14 cellular contexts compared by ENCODE assay signal in genomic region chr2:196966078-196966477, GRCh38. TPM values are rescaled to one million over a fixed set of nuclear protein-coding genes. Genes with fewer than 3 reads are reported as not detected.
DNase-seq lines count a peak whose midpoint lies in the region; ATAC-seq and TF ChIP-seq lines count a peak whose summit lies in the region.
"Had no signal": no experiment of that assay in that cellular context is flagged by ENCODE, and none has a peak within 500 bp of the region (broad histone marks: within the 10 kb centered on the region; RNA-seq: fewer than 3 reads in every experiment).

No MANE protein-coding gene starts in this region.

- H2BK12ac ChIP-seq in H9 (ENCODE audit: insufficient read length, low read depth, low read length) = no peak overlapping the region

- no peak overlapping the region for H3K14ac ChIP-seq in H9 (ENCODE audit: insufficient read depth, low read length)

- H2BK5ac ChIP-seq in H9 (ENCODE audit: insufficient read length, low read length) = no peak overlapping the region

- H3K79me2 ChIP-seq in H9 (ENCODE audit: insufficient read depth, low read length) = no peaks in the 10 kb centered on the region

- H4K91ac ChIP-seq in H9 (ENCODE audit: insufficient read length, low read depth, low read length) = no peak overlapping the region

- H3K79me1 ChIP-seq in H9 (ENCODE audit: insufficient read depth, low read depth, low read length, poor library complexity, severe bottlenecking) = no peaks in the 10 kb centered on the region

- H3K4me3 Mint-ChIP-seq in H9 = no peak overlapping the region
- peak overlapping the region in 2 of 5 experiments; percentile 19 to 37 for H3K4me3 Mint-ChIP-seq in brain
- H3K4me3 Mint-ChIP-seq in progenitor cell of endocrine pancreas (ENCODE audit: low read depth) = peak overlapping the region; percentile 40
- no peak overlapping the region for H3K4me3 Mint-ChIP-seq in natural killer cell treated with Interleukin-12 subunit alpha and Interleukin-12 subunit beta and Interleukin-15 and Interleukin-18, amount 100 ng/mL, for 72 hours

- H3K36me3 Mint-ChIP-seq in H9 (ENCODE audit: insufficient read depth in 1 of 3, low read depth in 3 of 3) (peaks cover 5 to 18% (median 11%) of the 10 kb centered on the region in 3 experiments), brain (no peaks in the 10 kb centered on the region), progenitor cell of endocrine pancreas (ENCODE audit: insufficient read depth) (peaks cover 2% of the 10 kb centered on the region)
- peaks cover 5% of the 10 kb centered on the region for H3K36me3 Mint-ChIP-seq in natural killer cell treated with Interleukin-12 subunit alpha and Interleukin-12 subunit beta and Interleukin-15 and Interleukin-18, amount 100 ng/mL, for 72 hours

- no peaks in the 10 kb centered on the region for H3K23me2 ChIP-seq in H9 (ENCODE audit: insufficient read length, low read depth, low read length, poor library complexity, severe bottlenecking)

- H3K9me3 ChIP-seq in H9 (ENCODE audit: control insufficient read depth, low read depth, low read length) (no peaks in the 10 kb centered on the region), upper lobe of left lung (peaks cover 0 to 4% (median 0%) of the 10 kb centered on the region in 4 donors)

- no peak overlapping the region for H3K4ac ChIP-seq in H9 (ENCODE audit: low read depth, low read length)

- TF ChIP-seq EP300 in upper lobe of left lung (IDR thresholded peaks at IDR 0.05) = no peak

- H3K4me1 Mint-ChIP-seq in H9 = peaks cover 18 to 29% of the 10 kb centered on the region in 2 experiments
- peaks cover 38% of the 10 kb centered on the region for H3K4me1 Mint-ChIP-seq in brain
- H3K4me1 Mint-ChIP-seq in progenitor cell of endocrine pancreas (ENCODE audit: low read depth) = peaks cover 24% of the 10 kb centered on the region
- H3K4me1 Mint-ChIP-seq in natural killer cell treated with Interleukin-12 subunit alpha and Interleukin-12 subunit beta and Interleukin-15 and Interleukin-18, amount 100 ng/mL, for 72 hours (ENCODE audit: low read depth in 2 of 2) = peaks cover 27 to 29% of the 10 kb centered on the region in 2 donors

- no peaks in the 10 kb centered on the region for H3K27me3 ChIP-seq in H9 (ENCODE audit: insufficient read depth, low read length)
- no peaks in the 10 kb centered on the region for H3K27me3 ChIP-seq in upper lobe of left lung

- H3K4me1 ChIP-seq in H9 (ENCODE audit: insufficient read depth, low read length) = no peaks in the 10 kb centered on the region; the same call in 1 of the 2 replicates
- no peaks in the 10 kb centered on the region for H3K4me1 ChIP-seq in upper lobe of left lung

- H2AK5ac ChIP-seq in H9 (ENCODE audit: insufficient read length, low read length) = no peak overlapping the region

- H2BK20ac ChIP-seq in H9 (ENCODE audit: low read depth, low read length, poor library complexity, severe bottlenecking) = no peak overlapping the region

- H3K9me3 Mint-ChIP-seq in H9 (peaks cover 15% of the 10 kb centered on the region in 2 experiments; a peak in 4 of 5 replicates), brain (peaks cover 3 to 9% (median 8%) of the 10 kb centered on the region in 5 experiments), progenitor cell of endocrine pancreas (ENCODE audit: low read depth) (peaks cover 13% of the 10 kb centered on the region)
- peaks cover 3% of the 10 kb centered on the region for H3K9me3 Mint-ChIP-seq in natural killer cell treated with Interleukin-12 subunit alpha and Interleukin-12 subunit beta and Interleukin-15 and Interleukin-18, amount 100 ng/mL, for 72 hours

- no peak for TF ChIP-seq CTCF in H9 (conservative IDR thresholded peaks at IDR 0.05)
- no peak for TF ChIP-seq CTCF in brain (conservative IDR thresholded peaks at IDR 0.05)
- TF ChIP-seq CTCF in progenitor cell of endocrine pancreas (IDR thresholded peaks at IDR 0.05; ENCODE audit: unreplicated experiment) = no peak
- no peak for TF ChIP-seq CTCF in lower leg skin (IDR thresholded peaks at IDR 0.05)
- no peak for TF ChIP-seq CTCF in upper lobe of left lung (IDR thresholded peaks at IDR 0.05)

- H2AFZ ChIP-seq in H9 (ENCODE audit: low read length) = peak overlapping the region; percentile 91

- DNase-seq in H9 (no peak), left colon (peak in 1 of 2 donors; percentile 22), progenitor cell of endocrine pancreas (ENCODE audit: low spot score, unreplicated experiment) (no peak), lower leg skin (ENCODE audit: low spot score in 2 of 2) (no peak), upper lobe of left lung (no peak)
- no peak for DNase-seq in natural killer cell treated with Interleukin-12 subunit alpha and Interleukin-12 subunit beta and Interleukin-15 and Interleukin-18, amount 100 ng/mL, for 72 hours (ENCODE audit: low spot score)
- DNase-seq: GF-D8; NCI-H1930; NK-92 treated with Interleukin-12 subunit alpha and Interleukin-12 subunit beta, amount 100 ng/mL, for 24 hours had no signal

- no peak overlapping the region for H3K56ac ChIP-seq in H9 (ENCODE audit: insufficient read length, low read depth, low read length)

- H2BK15ac ChIP-seq in H9 (ENCODE audit: low read depth, low read length) = no peak overlapping the region

- TF ChIP-seq POLR2A in lower leg skin (IDR thresholded peaks at IDR 0.05) = no peak
- TF ChIP-seq POLR2A in upper lobe of left lung (IDR thresholded peaks at IDR 0.05) = no peak

- H3K9ac ChIP-seq in H9 (ENCODE audit: extremely low read depth, insufficient read length, low read length) = no peak overlapping the region

- H3K27ac Mint-ChIP-seq in H9 = 0 out of 7 replicates have a peak overlapping the region, but pooled peaks of 1 of the 3 experiments have one; percentile 56
- peak overlapping the region; percentile 29 to 74 (median 60) for H3K27ac Mint-ChIP-seq in brain
- H3K27ac Mint-ChIP-seq in progenitor cell of endocrine pancreas = peak overlapping the region; percentile 94
- H3K27ac Mint-ChIP-seq in natural killer cell treated with Interleukin-12 subunit alpha and Interleukin-12 subunit beta and Interleukin-15 and Interleukin-18, amount 100 ng/mL, for 72 hours = no peak overlapping the region

- H3K4me2 ChIP-seq in H9 (ENCODE audit: insufficient read depth, insufficient read length, low read length) = no peak overlapping the region

- no peak overlapping the region for H3K4me3 ChIP-seq in lower leg skin (ENCODE audit: low read depth, poor library complexity, severe bottlenecking)
- no peak overlapping the region for H3K4me3 ChIP-seq in upper lobe of left lung

- no peak overlapping the region for H3T11ph ChIP-seq in H9 (ENCODE audit: low read length)

- H3K27me3 Mint-ChIP-seq in H9 (ENCODE audit: low read depth) (no peaks in the 10 kb centered on the region), brain (no peaks in the 10 kb centered on the region), progenitor cell of endocrine pancreas (no peaks in the 10 kb centered on the region)
- H3K27me3 Mint-ChIP-seq in natural killer cell treated with Interleukin-12 subunit alpha and Interleukin-12 subunit beta and Interleukin-15 and Interleukin-18, amount 100 ng/mL, for 72 hours = no peaks in the 10 kb centered on the region

- no peak overlapping the region for H3K27ac ChIP-seq in H9 (ENCODE audit: insufficient read length, low read depth, low read length)
- no peak overlapping the region for H3K27ac ChIP-seq in upper lobe of left lung
- H3K27ac ChIP-seq: C4-2B, RWPE1 had no signal

- no peak overlapping the region for H3K23ac ChIP-seq in H9 (ENCODE audit: insufficient read length, low read depth, low read length)

- no peak overlapping the region for H4K5ac ChIP-seq in H9 (ENCODE audit: insufficient read length, low read depth, low read length)

- H3K18ac ChIP-seq in H9 (ENCODE audit: insufficient read length, low read depth, low read length) = no peak overlapping the region

- intact Hi-C loops in left colon (cut with DNase I, micrococcal nuclease) = no loop called here
- intact Hi-C loops in lower leg skin (cut with DNase I; ENCODE audit: low total_unique reads) = no loop called here

- H4K20me1 ChIP-seq in H9 (ENCODE audit: control insufficient read depth, insufficient read depth, insufficient read length) = no peaks in the 10 kb centered on the region

- peak; percentile 95 for ATAC-seq in left colon
- ATAC-seq in GM18868 (IDR thresholded peaks at IDR 0.05; ENCODE audit: unreplicated experiment) = no peak
- no peak for ATAC-seq in natural killer cell treated with Interleukin-12 subunit alpha and Interleukin-12 subunit beta and Interleukin-15 and Interleukin-18, amount 100 ng/mL, for 72 hours
- ATAC-seq in upper lobe of left lung (ENCODE audit: low FRiP score in 2 of 2) = no peak
- ATAC-seq: HCT116 had no signal

- no peaks in the 10 kb centered on the region for H3K36me3 ChIP-seq in upper lobe of left lung

- H4K8ac ChIP-seq in H9 (replicated peaks; ENCODE audit: insufficient read length, low read depth, low read length) = no peak overlapping the region

- no CpG with 5 or more reads among the region's 3 CpGs for WGBS in H9 (ENCODE audit: extremely low coverage, insufficient read length, low lambda C conversion rate)
- WGBS in lower leg skin, 2 donors = 63 to 77% methylated on average over 3 of the region's 3 CpGs
- WGBS in upper lobe of left lung, 2 donors = 59 to 67% methylated on average over 3 of the region's 3 CpGs

- H2BK120ac ChIP-seq in H9 (ENCODE audit: low read depth, low read length, poor library complexity, severe bottlenecking) = no peak overlapping the region

RNA-seq across cellular contexts. Expression of gene PGAP1, which starts 39.6 kb away (rescaled TPM):
- 19.2 and 21.0 TPM in 2 replicates for total RNA-seq in H9 (2021)
- polyA plus RNA-seq in brain (ENCODE audit: insufficient read depth, low read depth, low replicate concordance) = 3.6 TPM
- total RNA-seq in left colon = 10 to 100 TPM; 15.0 to 17.2 TPM
- total RNA-seq in progenitor cell of endocrine pancreas = 49.2 and 54.8 TPM in 2 replicates
- 10 to 100 TPM; 20.0 to 25.4 (median 23.6) TPM for total RNA-seq in lower leg skin
- total RNA-seq in natural killer cell treated with Interleukin-12 subunit alpha and Interleukin-12 subunit beta and Interleukin-15 and Interleukin-18, amount 100 ng/mL, for 72 hours = 10 to 100 TPM; 11.6 to 65.0 TPM
- 10 to 100 TPM in 4 of 6 donors, 1 to 10 TPM in 2; 4.2 to 15.5 (median 10.5) TPM for total RNA-seq in upper lobe of left lung

Comparison
In these comparisons a context has a peak if more than half of its experiments do, and no peak if none do; other contexts are left out.
1. H3K27ac Mint-ChIP-seq: peak in brain (5 of 5) and progenitor cell of endocrine pancreas (single experiment); none in natural killer cell treated with Interleukin-12 subunit alpha and Interleukin-12 subunit beta and Interleukin-15 and Interleukin-18, amount 100 ng/mL, for 72 hours (0 of 2).